18 cellular contexts compared by ENCODE assay signal in the genomic region with DNA sequence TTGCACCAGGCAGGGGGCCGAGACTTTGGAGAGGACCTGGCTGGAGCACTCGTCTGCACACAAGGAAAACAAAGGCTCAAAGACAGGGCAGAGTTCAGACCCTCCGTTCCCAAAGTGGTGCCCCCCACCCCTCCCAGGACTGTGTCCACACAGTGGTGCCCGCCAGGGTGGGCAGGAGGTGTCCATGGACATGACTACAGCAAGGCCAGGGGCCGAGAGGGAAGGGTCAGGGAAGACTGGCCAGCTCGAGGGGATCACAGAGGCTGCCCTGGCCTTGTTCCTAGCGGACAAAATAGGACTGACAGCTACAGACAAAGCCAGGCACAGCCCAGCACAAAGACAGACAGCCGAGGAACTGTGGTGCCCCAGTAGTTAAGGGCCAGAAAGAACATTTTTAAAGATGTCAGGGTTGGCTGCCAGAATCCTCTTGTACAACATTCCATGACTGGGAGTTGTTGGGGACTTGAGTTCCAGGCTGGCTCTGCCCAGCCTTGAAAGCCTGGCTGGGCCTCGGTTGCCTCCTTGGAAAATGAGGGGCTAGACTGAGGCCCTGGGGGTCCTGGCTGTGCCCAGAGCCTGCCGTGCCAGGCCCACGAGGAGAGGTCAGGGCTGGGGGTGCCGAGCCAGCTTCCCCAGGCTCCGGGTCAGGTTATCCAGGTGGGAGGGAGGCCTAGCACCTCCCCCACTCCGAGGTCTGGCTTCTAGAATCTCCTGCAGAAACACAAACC.
DNase-seq lines count a peak whose midpoint lies in the region; ATAC-seq and TF ChIP-seq lines count a peak whose summit lies in the region.
"Had no signal": no experiment of that assay in that cellular context is flagged by ENCODE, and none has a peak within 500 bp of the region (broad histone marks: within the 10 kb centered on the region; RNA-seq: fewer than 3 reads in every experiment).

No MANE protein-coding gene starts in this region.

- intact Hi-C loops in colonic mucosa (cut with DNase I), result no loop called here

- H3K27ac ChIP-seq in upper lobe of left lung, result peak overlapping the region; percentile 16 to 70 (median 66)
- H3K27ac ChIP-seq in colonic mucosa, result no peak overlapping the region
- H3K27ac ChIP-seq: KMS-11, SK-N-MC, vagina had no signal

- peaks cover 2% of the 10 kb centered on the region for H3K27me3 Mint-ChIP-seq in glutamatergic neuron (ENCODE audit: unreplicated experiment)
- peaks cover 8% of the 10 kb centered on the region for H3K27me3 Mint-ChIP-seq in neural crest cell (ENCODE audit: low read depth)

- peaks cover 0 to 10% (median 0%) of the 10 kb centered on the region in 4 donors for H3K4me1 ChIP-seq in upper lobe of left lung
- H3K4me1 ChIP-seq in colonic mucosa, result no peaks in the 10 kb centered on the region

- H3K9me3 Mint-ChIP-seq in glutamatergic neuron (ENCODE audit: unreplicated experiment) (peaks cover 2% of the 10 kb centered on the region), neural crest cell (peaks cover 5% of the 10 kb centered on the region)
- H3K9me3 Mint-ChIP-seq: CD4-positive, alpha-beta T cell had no signal

- H3K36me3 ChIP-seq in upper lobe of left lung, result no peaks in the 10 kb centered on the region
- no peaks in the 10 kb centered on the region for H3K36me3 ChIP-seq in colonic mucosa
- H3K36me3 ChIP-seq: esophagus squamous epithelium, vagina had no signal

- no peak for TF ChIP-seq POLR2A in upper lobe of left lung (IDR thresholded peaks at IDR 0.05)

- H3K9ac ChIP-seq in colonic mucosa (ENCODE audit: low read depth in 2 of 2, low read length in 2 of 2), result no peak overlapping the region
- H3K9ac ChIP-seq: KMS-11 had no signal

- H3K4me3 ChIP-seq in upper lobe of left lung (no peak overlapping the region), colonic mucosa (no peak overlapping the region)
- H3K4me3 ChIP-seq: esophagus squamous epithelium, hepatocyte, SK-N-MC, vagina had no signal

- no peak for TF ChIP-seq EP300 in upper lobe of left lung (IDR thresholded peaks at IDR 0.05)

- H3K36me3 Mint-ChIP-seq in glutamatergic neuron (ENCODE audit: unreplicated experiment) (peaks cover 6% of the 10 kb centered on the region), neural crest cell (ENCODE audit: low read depth) (no peaks in the 10 kb centered on the region)
- H3K36me3 Mint-ChIP-seq: activated CD4-positive, alpha-beta memory T cell treated with anti-CD3 and anti-CD28 coated beads for 36 hours had no signal

- TF ChIP-seq CTCF in glutamatergic neuron (IDR thresholded peaks at IDR 0.05; ENCODE audit: partially characterized antibody, unreplicated experiment) (no peak), neural crest cell (conservative IDR thresholded peaks at IDR 0.05) (no peak), upper lobe of left lung (IDR thresholded peaks at IDR 0.05) (peak in 1 of 6 experiments; percentile 26), colonic mucosa (IDR thresholded peaks at IDR 0.05) (no peak)

- 67 to 76% methylated on average over 7 to 12 of the region's 14 CpGs for WGBS in upper lobe of left lung, 2 donors

- ATAC-seq in upper lobe of left lung (ENCODE audit: low FRiP score in 2 of 2), result peak; percentile 6 to 50
- no peak for ATAC-seq in HG03457 (IDR thresholded peaks at IDR 0.05; ENCODE audit: unreplicated experiment)

- peak; percentile 33 for DNase-seq in amniotic epithelial cell (ENCODE audit: low read depth)
- DNase-seq in glutamatergic neuron, result peak; percentile 6
- DNase-seq in neural crest cell (ENCODE audit: low read depth, low spot score), result no peak
- DNase-seq in upper lobe of left lung, result peak in 1 of 2 donors; percentile 46
- no peak for DNase-seq in colonic mucosa
- no peak for DNase-seq in effector CD8-positive, alpha-beta T cell (lab: John Stamatoyannopoulos, UW)
- DNase-seq: activated CD4-positive, alpha-beta memory T cell treated with anti-CD3 and anti-CD28 coated beads for 36 hours; dermis blood vessel endothelial cell; esophagus squamous epithelium; NCI-H1436 treated with DMSO at 0.1 percent for 48 hours; NCI-H446; nephron progenitor cell had no signal

- H3K27me3 ChIP-seq in upper lobe of left lung, result no peaks in the 10 kb centered on the region
- H3K27me3 ChIP-seq in colonic mucosa, result no peaks in the 10 kb centered on the region
- H3K27me3 ChIP-seq: hepatocyte, vagina had no signal

- H3K27ac Mint-ChIP-seq in glutamatergic neuron (ENCODE audit: unreplicated experiment) (no peak overlapping the region), neural crest cell (ENCODE audit: unreplicated experiment) (peak overlapping the region; percentile 47)
- H3K27ac Mint-ChIP-seq: activated CD4-positive, alpha-beta memory T cell treated with anti-CD3 and anti-CD28 coated beads for 36 hours; CD4-positive, alpha-beta T cell; nephron progenitor cell had no signal

- H3K9me3 ChIP-seq in upper lobe of left lung, result no peaks in the 10 kb centered on the region
- no peaks in the 10 kb centered on the region for H3K9me3 ChIP-seq in colonic mucosa
- H3K9me3 ChIP-seq: esophagus squamous epithelium, vagina had no signal

- H3K4me1 Mint-ChIP-seq in glutamatergic neuron (ENCODE audit: low read depth, unreplicated experiment) (peaks cover 24% of the 10 kb centered on the region), neural crest cell (peaks cover 38% of the 10 kb centered on the region)

- H3K4me3 Mint-ChIP-seq in glutamatergic neuron (ENCODE audit: unreplicated experiment), result no peak overlapping the region
- H3K4me3 Mint-ChIP-seq in neural crest cell, result no peak overlapping the region
- H3K4me3 Mint-ChIP-seq: activated CD4-positive, alpha-beta memory T cell treated with anti-CD3 and anti-CD28 coated beads for 36 hours; CD4-positive, alpha-beta T cell; nephron progenitor cell had no signal

Comparison
In these comparisons a context has a peak if more than half of its experiments do, and no peak if none do; other contexts are left out.
1. DNase-seq: peak in amniotic epithelial cell (single experiment) and glutamatergic neuron (single experiment); none in neural crest cell (single experiment), colonic mucosa (single experiment) and effector CD8-positive, alpha-beta T cell (single experiment).